In the genomic region with DNA sequence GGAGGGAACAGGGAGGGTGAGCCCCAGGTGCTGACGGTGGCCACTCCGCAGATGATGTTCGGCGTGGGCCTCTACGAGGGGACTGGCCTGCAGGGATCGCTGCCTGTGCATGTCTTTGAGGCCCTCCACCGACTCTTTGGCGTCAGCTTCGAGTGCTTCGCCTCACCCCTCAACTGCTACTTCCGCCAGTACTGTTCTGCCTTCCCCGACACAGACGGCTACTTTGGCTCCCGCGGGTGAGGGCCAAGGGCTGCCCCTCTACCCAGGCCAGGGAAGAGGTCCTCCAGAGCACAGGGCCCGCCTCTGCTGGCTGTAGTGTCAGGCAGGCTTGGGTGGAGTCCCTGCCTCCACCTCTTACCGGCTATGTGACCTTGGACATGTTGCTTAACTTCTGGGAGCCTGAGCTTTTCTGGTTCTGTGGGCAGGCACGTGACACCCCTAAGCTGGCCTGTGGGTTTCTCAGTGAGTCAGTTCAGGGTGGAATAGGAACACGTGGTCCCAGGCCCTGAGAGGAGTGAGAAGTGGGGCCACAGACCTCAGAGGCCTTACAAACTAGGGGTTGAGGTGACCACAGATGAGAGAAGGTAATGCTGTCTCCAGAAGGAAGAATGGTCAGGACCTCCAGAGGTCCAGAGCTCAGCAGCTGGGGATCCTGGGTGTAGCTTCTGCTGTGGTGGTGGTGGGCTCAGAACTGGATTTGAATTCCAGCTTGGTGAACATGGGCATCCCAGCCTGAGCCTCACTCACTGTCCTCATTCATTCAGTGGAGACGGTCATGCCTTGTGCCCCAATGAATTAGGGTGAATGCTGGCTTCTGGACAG, we compare ENCODE assay signal across 1 cellular context.
TF ChIP-seq lines count a peak whose summit lies in the region.

No MANE protein-coding gene starts in this region.

TF ChIP-seq in HepG2, 621 proteins besides CTCF, POLR2A, EP300 and RAD21 (continued from another document and continues in another):
- TF ChIP-seq, protein P1, sequence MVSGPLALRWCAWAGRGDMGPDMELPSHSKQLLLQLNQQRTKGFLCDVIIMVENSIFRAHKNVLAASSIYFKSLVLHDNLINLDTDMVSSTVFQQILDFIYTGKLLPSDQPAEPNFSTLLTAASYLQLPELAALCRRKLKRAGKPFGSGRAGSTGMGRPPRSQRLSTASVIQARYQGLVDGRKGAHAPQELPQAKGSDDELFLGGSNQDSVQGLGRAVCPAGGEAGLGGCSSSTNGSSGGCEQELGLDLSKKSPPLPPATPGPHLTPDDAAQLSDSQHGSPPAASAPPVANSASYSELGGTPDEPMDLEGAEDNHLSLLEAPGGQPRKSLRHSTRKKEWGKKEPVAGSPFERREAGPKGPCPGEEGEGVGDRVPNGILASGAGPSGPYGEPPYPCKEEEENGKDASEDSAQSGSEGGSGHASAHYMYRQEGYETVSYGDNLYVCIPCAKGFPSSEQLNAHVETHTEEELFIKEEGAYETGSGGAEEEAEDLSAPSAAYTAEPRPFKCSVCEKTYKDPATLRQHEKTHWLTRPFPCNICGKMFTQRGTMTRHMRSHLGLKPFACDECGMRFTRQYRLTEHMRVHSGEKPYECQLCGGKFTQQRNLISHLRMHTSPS (CRISPR knock-in tag; IDR thresholded peaks at IDR 0.05; ENCODE audit: low read depth) = peak; percentile 57
- TF ChIP-seq, protein P2, sequence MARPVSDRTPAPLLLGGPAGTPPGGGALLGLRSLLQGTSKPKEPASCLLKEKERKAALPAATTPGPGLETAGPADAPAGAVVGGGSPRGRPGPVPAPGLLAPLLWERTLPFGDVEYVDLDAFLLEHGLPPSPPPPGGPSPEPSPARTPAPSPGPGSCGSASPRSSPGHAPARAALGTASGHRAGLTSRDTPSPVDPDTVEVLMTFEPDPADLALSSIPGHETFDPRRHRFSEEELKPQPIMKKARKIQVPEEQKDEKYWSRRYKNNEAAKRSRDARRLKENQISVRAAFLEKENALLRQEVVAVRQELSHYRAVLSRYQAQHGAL (CRISPR knock-in tag; IDR thresholded peaks at IDR 0.05; ENCODE audit: not compliant biosample characterization) = no peak
- TF ChIP-seq SIN3A (IDR thresholded peaks at IDR 0.05; ENCODE audit: borderline replicate concordance, low read depth, low read length) (peak; percentile 68; the same call in 1 of the 2 replicates), GLI4 (CRISPR knock-in tag; IDR thresholded peaks at IDR 0.05; ENCODE audit: borderline replicate concordance) (peak; percentile 94; the same call in 1 of the 2 replicates), PRDM10 (CRISPR knock-in tag; IDR thresholded peaks at IDR 0.05; ENCODE audit: low read depth) (peak; percentile 90), FOXO4 (CRISPR knock-in tag; conservative IDR thresholded peaks at IDR 0.05) (0 out of 2 replicates have a peak, but pooled peaks have one; percentile 96), JUND (CRISPR knock-in tag; IDR thresholded peaks at IDR 0.05) (peak; percentile 64; the same call in 1 of the 2 replicates), ZNF101 (CRISPR knock-in tag; IDR thresholded peaks at IDR 0.05; ENCODE audit: borderline replicate concordance, low read depth) (no peak), NCOA2 (CRISPR knock-in tag; IDR thresholded peaks at IDR 0.05) (peak; percentile 87), BHLHE40 (IDR thresholded peaks at IDR 0.05; ENCODE audit: low read length) (peak; percentile 99), ERF (CRISPR knock-in tag; IDR thresholded peaks at IDR 0.05) (peak; percentile 92; the same call in 1 of the 2 replicates), SP1 (IDR thresholded peaks at IDR 0.05) (no peak), SP1 (CRISPR knock-in tag; IDR thresholded peaks at IDR 0.05) (no peak; the same call in 1 of the 2 replicates), ZNF276 (CRISPR knock-in tag; IDR thresholded peaks at IDR 0.05; ENCODE audit: low read depth) (peak; percentile 81; the same call in 1 of the 2 replicates), PRMT3 (CRISPR knock-in tag; IDR thresholded peaks at IDR 0.05; ENCODE audit: borderline replicate concordance, low read depth) (peak; percentile 87; the same call in 1 of the 2 replicates), ZHX2 (IDR thresholded peaks at IDR 0.05; ENCODE audit: low read depth) (peak; percentile 74; the same call in 1 of the 2 replicates), ZHX2 (CRISPR knock-in tag; IDR thresholded peaks at IDR 0.05; ENCODE audit: borderline replicate concordance) (no peak), CCAR2 (optimal IDR thresholded peaks at IDR 0.05; ENCODE audit: low read depth, low read length) (no peak), PHF20 (CRISPR knock-in tag; IDR thresholded peaks at IDR 0.05) (peak; percentile 72), HOXA9 (CRISPR knock-in tag; IDR thresholded peaks at IDR 0.05; ENCODE audit: borderline replicate concordance) (no peak), AHR (CRISPR knock-in tag; IDR thresholded peaks at IDR 0.05) (peak; percentile 45; the same call in 1 of the 2 replicates), FOXM1 (CRISPR knock-in tag; IDR thresholded peaks at IDR 0.05) (0 out of 2 replicates have a peak, but pooled peaks have one; percentile 39), ZNF570 (CRISPR knock-in tag; IDR thresholded peaks at IDR 0.05; ENCODE audit: borderline replicate concordance) (0 out of 2 replicates have a peak, but pooled peaks have one; percentile 50), GATAD1 (CRISPR knock-in tag; IDR thresholded peaks at IDR 0.05) (peak; percentile 83), SRF (IDR thresholded peaks at IDR 0.05; ENCODE audit: low read depth, low read length) (no peak), SAFB2 (CRISPR knock-in tag; IDR thresholded peaks at IDR 0.05; ENCODE audit: borderline replicate concordance, low read depth) (no peak; the same call in 1 of the 2 replicates), ZNF549 (CRISPR knock-in tag; IDR thresholded peaks at IDR 0.05) (no peak), ZSCAN31 (CRISPR knock-in tag; IDR thresholded peaks at IDR 0.05; ENCODE audit: low read depth) (no peak), FOSL1 (CRISPR knock-in tag; IDR thresholded peaks at IDR 0.05; ENCODE audit: borderline replicate concordance) (peak; percentile 22; the same call in 1 of the 2 replicates), ZNF232 (CRISPR knock-in tag; IDR thresholded peaks at IDR 0.05; ENCODE audit: borderline replicate concordance) (peak; percentile 98; the same call in 1 of the 2 replicates), EEA1 (CRISPR knock-in tag; IDR thresholded peaks at IDR 0.05; ENCODE audit: borderline replicate concordance) (peak; percentile 73; the same call in 1 of the 2 replicates), SMYD3 (CRISPR knock-in tag; IDR thresholded peaks at IDR 0.05) (no peak), FOXA1 (IDR thresholded peaks at IDR 0.05) (no peak), FOXA1 (CRISPR knock-in tag; IDR thresholded peaks at IDR 0.05) (peak; percentile 11; the same call in 1 of the 2 replicates), ISX (CRISPR knock-in tag; conservative IDR thresholded peaks at IDR 0.05) (no peak)
- TF ChIP-seq, protein P3, sequence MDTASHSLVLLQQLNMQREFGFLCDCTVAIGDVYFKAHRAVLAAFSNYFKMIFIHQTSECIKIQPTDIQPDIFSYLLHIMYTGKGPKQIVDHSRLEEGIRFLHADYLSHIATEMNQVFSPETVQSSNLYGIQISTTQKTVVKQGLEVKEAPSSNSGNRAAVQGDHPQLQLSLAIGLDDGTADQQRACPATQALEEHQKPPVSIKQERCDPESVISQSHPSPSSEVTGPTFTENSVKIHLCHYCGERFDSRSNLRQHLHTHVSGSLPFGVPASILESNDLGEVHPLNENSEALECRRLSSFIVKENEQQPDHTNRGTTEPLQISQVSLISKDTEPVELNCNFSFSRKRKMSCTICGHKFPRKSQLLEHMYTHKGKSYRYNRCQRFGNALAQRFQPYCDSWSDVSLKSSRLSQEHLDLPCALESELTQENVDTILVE (CRISPR knock-in tag; IDR thresholded peaks at IDR 0.05) = peak; percentile 95
- TF ChIP-seq, protein P4, sequence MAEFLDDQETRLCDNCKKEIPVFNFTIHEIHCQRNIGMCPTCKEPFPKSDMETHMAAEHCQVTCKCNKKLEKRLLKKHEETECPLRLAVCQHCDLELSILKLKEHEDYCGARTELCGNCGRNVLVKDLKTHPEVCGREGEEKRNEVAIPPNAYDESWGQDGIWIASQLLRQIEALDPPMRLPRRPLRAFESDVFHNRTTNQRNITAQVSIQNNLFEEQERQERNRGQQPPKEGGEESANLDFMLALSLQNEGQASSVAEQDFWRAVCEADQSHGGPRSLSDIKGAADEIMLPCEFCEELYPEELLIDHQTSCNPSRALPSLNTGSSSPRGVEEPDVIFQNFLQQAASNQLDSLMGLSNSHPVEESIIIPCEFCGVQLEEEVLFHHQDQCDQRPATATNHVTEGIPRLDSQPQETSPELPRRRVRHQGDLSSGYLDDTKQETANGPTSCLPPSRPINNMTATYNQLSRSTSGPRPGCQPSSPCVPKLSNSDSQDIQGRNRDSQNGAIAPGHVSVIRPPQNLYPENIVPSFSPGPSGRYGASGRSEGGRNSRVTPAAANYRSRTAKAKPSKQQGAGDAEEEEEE (CRISPR knock-in tag; IDR thresholded peaks at IDR 0.05; ENCODE audit: borderline replicate concordance) = no peak
